ENCODE assay signal across 14 cellular contexts in the genomic region with DNA sequence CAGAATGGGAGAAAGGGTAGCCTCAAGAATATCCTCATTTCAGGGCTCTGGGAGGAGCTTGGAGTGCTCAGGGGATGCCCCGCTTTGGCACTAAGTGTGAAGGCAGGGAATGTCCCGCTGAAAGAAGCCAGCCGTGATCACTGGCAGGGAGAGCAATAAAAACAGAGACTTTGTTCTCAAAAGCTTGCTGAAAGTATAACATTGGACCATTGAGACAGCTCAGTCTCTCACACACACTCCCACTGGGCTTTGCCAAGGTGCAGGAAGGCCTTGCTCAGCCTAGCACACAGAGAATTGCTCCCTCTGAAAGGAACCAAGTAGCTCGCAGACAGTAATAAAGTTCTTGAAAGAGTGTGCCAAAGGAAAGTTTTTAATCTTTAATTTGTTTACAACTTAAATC.
"Had no signal": no experiment of that assay in that cellular context is flagged by ENCODE, and none has a peak within 500 bp of the region (broad histone marks: within the 10 kb centered on the region; RNA-seq: fewer than 3 reads in every experiment).

No MANE protein-coding gene starts in this region.

- DNase-seq: dermis blood vessel endothelial cell; effector CD4-positive, alpha-beta T cell; effector memory CD4-positive, alpha-beta T cell; foreskin keratinocyte; glutamatergic neuron; heart left ventricle; hippocampal formation; left cardiac atrium; left lung; left ventricle myocardium superior; lower lobe of right lung; mesendoderm; midbrain; naive thymus-derived CD4-positive, alpha-beta T cell had no signal
